Comparison of ENCODE assay signal across 1 cellular context in the genomic region with DNA sequence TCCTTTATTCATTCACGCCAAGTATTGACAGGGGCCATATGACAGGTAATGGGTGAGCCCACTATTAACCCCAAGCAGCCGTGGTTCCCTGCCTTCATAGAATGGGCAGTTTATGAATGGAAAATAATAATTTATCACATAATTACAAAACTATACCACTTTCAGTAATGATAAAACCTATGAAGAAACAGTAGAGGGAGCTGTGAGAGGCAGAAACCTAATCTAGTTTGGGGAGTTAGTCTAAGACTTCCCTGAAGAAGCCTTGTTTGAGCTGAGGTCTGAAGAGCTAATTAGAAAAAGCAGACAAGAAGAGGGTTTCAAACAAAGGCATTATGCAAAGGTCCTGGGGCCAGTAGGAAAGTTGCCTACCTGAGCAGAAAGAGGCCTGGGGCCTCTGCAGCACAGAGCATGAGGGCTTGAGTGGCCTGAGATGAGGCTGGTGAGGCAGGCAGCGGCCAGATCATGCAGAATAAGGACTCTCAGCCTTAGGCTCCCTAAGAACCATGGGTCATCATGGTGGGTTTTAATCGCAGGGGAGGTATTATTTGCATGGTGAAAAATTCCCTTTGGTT.
TF ChIP-seq lines count a peak whose summit lies in the region.

No MANE protein-coding gene starts in this region.

TF ChIP-seq in HEK293, 187 proteins besides CTCF, POLR2A, EP300 and RAD21:
- TF ChIP-seq ZNF768 (tag by site-specific recombination; IDR thresholded peaks at IDR 0.05) (no peak), ZNF433 (tag by site-specific recombination; IDR thresholded peaks at IDR 0.05; ENCODE audit: low read depth) (no peak), ZNF76 (tag by site-specific recombination; IDR thresholded peaks at IDR 0.05; ENCODE audit: borderline replicate concordance, low read depth) (no peak), ZNF623 (tag by site-specific recombination; IDR thresholded peaks at IDR 0.05) (peak; percentile 68)
- TF ChIP-seq, protein P1, sequence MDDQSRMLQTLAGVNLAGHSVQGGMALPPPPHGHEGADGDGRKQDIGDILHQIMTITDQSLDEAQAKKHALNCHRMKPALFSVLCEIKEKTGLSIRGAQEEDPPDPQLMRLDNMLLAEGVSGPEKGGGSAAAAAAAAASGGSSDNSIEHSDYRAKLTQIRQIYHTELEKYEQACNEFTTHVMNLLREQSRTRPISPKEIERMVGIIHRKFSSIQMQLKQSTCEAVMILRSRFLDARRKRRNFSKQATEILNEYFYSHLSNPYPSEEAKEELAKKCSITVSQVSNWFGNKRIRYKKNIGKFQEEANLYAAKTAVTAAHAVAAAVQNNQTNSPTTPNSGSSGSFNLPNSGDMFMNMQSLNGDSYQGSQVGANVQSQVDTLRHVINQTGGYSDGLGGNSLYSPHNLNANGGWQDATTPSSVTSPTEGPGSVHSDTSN (CRISPR knock-in tag; IDR thresholded peaks at IDR 0.05): no peak
